In the genomic region with DNA sequence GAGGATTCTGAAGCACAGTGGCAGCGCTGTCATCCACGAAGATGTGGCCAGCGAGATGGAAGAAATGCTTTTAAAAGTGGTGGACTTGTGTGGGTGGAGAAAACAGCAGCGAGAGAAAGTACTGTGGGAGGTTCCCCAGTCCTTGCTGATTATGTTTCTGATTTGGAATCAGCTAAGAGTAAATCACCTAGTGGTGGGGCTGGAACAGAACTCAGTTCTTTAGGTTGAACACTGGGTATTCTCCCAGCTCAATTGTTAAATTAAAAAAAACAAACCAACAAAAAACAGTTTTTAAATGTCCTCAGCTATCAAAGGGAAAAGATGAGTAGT, we compare ENCODE assay signal across 8 cellular contexts. TPM values are rescaled to one million over a fixed set of nuclear protein-coding genes. Genes with fewer than 3 reads are reported as not detected.
DNase-seq lines count a peak whose midpoint lies in the region; ATAC-seq, FAIRE-seq and TF ChIP-seq lines count a peak whose summit lies in the region.

No MANE protein-coding gene starts in this region.

- no peak; the same call in 2 of the 3 replicates for TF ChIP-seq CTCF in A549 (IDR thresholded peaks at IDR 0.05)
- peak; percentile 28 for TF ChIP-seq CTCF in GM13977 (IDR thresholded peaks at IDR 0.05; ENCODE audit: extremely low read depth, insufficient read depth, missing control alignments)
- TF ChIP-seq CTCF in RWPE1 (conservative IDR thresholded peaks at IDR 0.05; ENCODE audit: low read depth): no peak
- TF ChIP-seq CTCF in endodermal cell (conservative IDR thresholded peaks at IDR 0.05): peak; percentile 67

- peak overlapping the region; percentile 80 for H3K4me3 Mint-ChIP-seq in endodermal cell
- peak overlapping the region; percentile 91 for H3K4me3 Mint-ChIP-seq in natural killer cell treated with Interleukin-12 subunit alpha and Interleukin-12 subunit beta and Interleukin-15 and Interleukin-18, amount 100 ng/mL, for 72 hours

- peaks cover 24% of the 10 kb centered on the region for H3K36me3 ChIP-seq in endodermal cell (ENCODE audit: control insufficient read depth, insufficient read depth, low read length)

- peak overlapping the region; percentile 56 for H3K9ac ChIP-seq in endodermal cell (ENCODE audit: extremely low read depth, low read length, poor library complexity, severe bottlenecking)

- peaks cover 13% of the 10 kb centered on the region for H3K36me3 Mint-ChIP-seq in endodermal cell (ENCODE audit: low read depth)
- H3K36me3 Mint-ChIP-seq in natural killer cell treated with Interleukin-12 subunit alpha and Interleukin-12 subunit beta and Interleukin-15 and Interleukin-18, amount 100 ng/mL, for 72 hours: peaks cover 10% of the 10 kb centered on the region

- CTCF ChIA-PET in A549 (lab: Yijun Ruan, JAX): no interaction called here
- CTCF ChIA-PET in RWPE1 (lab: Yijun Ruan, JAX): interaction anchor here (0.6 kb wide), 1 partner anchor 8 kb away, joined by 4 read pairs; no protein-coding TSS in a partner anchor

- DNase-seq in A549 (ENCODE audit: low read depth in 1 of 2, low spot score in 1 of 2) (peak; percentile 33 to 40), GM13977 (ENCODE audit: low spot score) (peak; percentile 63), RWPE1 (ENCODE audit: low spot score) (peak; percentile 41), endodermal cell (no peak), DMS153 treated with DMSO at 0.1 percent for 48 hours (lab: John Stamatoyannopoulos, UW; ENCODE audit: unreplicated experiment) (no peak), GOT3 (lab: John Stamatoyannopoulos, UW) (no peak)
- DNase-seq in natural killer cell treated with Interleukin-12 subunit alpha and Interleukin-12 subunit beta and Interleukin-15 and Interleukin-18, amount 100 ng/mL, for 72 hours (ENCODE audit: low spot score): no peak

- H3K4me3 ChIP-seq in A549 (peak overlapping the region; percentile 65), endodermal cell (ENCODE audit: low read length) (peak overlapping the region; percentile 89)

- H3K4me2 ChIP-seq in A549: peak overlapping the region; percentile 85

- H3K27me3 Mint-ChIP-seq in endodermal cell (ENCODE audit: insufficient read depth): peaks cover 47% of the 10 kb centered on the region
- H3K27me3 Mint-ChIP-seq in natural killer cell treated with Interleukin-12 subunit alpha and Interleukin-12 subunit beta and Interleukin-15 and Interleukin-18, amount 100 ng/mL, for 72 hours: peaks cover 22 to 32% of the 10 kb centered on the region in 2 donors

- H3K27me3 ChIP-seq in endodermal cell (ENCODE audit: control insufficient read depth, insufficient read depth, low read length, poor library complexity, severe bottlenecking): peaks cover 47% of the 10 kb centered on the region

- no peaks in the 10 kb centered on the region for H3K9me3 Mint-ChIP-seq in endodermal cell
- no peaks in the 10 kb centered on the region for H3K9me3 Mint-ChIP-seq in natural killer cell treated with Interleukin-12 subunit alpha and Interleukin-12 subunit beta and Interleukin-15 and Interleukin-18, amount 100 ng/mL, for 72 hours

- in situ Hi-C loops in GM13977 (cut with MboI; ENCODE audit: low pct_unique_long_range_greater_than_20kb, low sequenced_read_pairs, unreplicated experiment): no loop called here

- TF ChIP-seq EP300 in A549 (IDR thresholded peaks at IDR 0.05): no peak

- H3K27ac Mint-ChIP-seq in endodermal cell: no peak overlapping the region
- H3K27ac Mint-ChIP-seq in natural killer cell treated with Interleukin-12 subunit alpha and Interleukin-12 subunit beta and Interleukin-15 and Interleukin-18, amount 100 ng/mL, for 72 hours: peak overlapping the region; percentile 65 to 85

- POLR2A ChIA-PET in A549 (lab: Yijun Ruan, JAX): no interaction called here
- POLR2A ChIA-PET in RWPE1 (lab: Yijun Ruan, JAX; ENCODE audit: low non-redundant PET): interaction anchor here (0.9 kb wide), 1 partner anchor 361 kb away, joined by 4 read pairs; no protein-coding TSS in a partner anchor

- H3K9me3 ChIP-seq in A549: peaks cover 6% of the 10 kb centered on the region; the same call in 2 of the 3 replicates
- no peaks in the 10 kb centered on the region for H3K9me3 ChIP-seq in endodermal cell (ENCODE audit: control insufficient read depth, low read length)

- no peak for TF ChIP-seq RAD21 in A549 (conservative IDR thresholded peaks at IDR 0.05 in 1 of 2, IDR thresholded peaks at IDR 0.05 in 1 of 2)

- H3K4me1 ChIP-seq in A549 (0 out of 3 replicates have a peak, but pooled peaks cover 3% of the 10 kb centered on the region), endodermal cell (ENCODE audit: control insufficient read depth, insufficient read depth, low read length) (no peaks in the 10 kb centered on the region)

- no peak for TF ChIP-seq POLR2A in A549 (IDR thresholded peaks at IDR 0.05; ENCODE audit: low read length)

- peak; percentile 72 to 86 for ATAC-seq in A549
- ATAC-seq in HG02938 (IDR thresholded peaks at IDR 0.05; ENCODE audit: unreplicated experiment): peak; percentile 41
- peak in 1 of 2 donors; percentile 18 for ATAC-seq in natural killer cell treated with Interleukin-12 subunit alpha and Interleukin-12 subunit beta and Interleukin-15 and Interleukin-18, amount 100 ng/mL, for 72 hours

- H3K27ac ChIP-seq in A549: peak overlapping the region; percentile 85
- peak overlapping the region; percentile 78 for H3K27ac ChIP-seq in RWPE1
- H3K27ac ChIP-seq in endodermal cell (ENCODE audit: low read depth, low read length): no peak overlapping the region

- no peak for FAIRE-seq in A549 (lab: Jason Lieb, UNC)

- H3K4me1 Mint-ChIP-seq in endodermal cell: peaks cover 7% of the 10 kb centered on the region
- peaks cover 23 to 30% of the 10 kb centered on the region in 2 donors for H3K4me1 Mint-ChIP-seq in natural killer cell treated with Interleukin-12 subunit alpha and Interleukin-12 subunit beta and Interleukin-15 and Interleukin-18, amount 100 ng/mL, for 72 hours (ENCODE audit: low read depth in 2 of 2)

- 0% methylated on average over 4 of the region's 4 CpGs for WGBS in A549 (ENCODE audit: missing lambda C conversion rate)
- WGBS in endodermal cell (ENCODE audit: insufficient coverage in 1 of 2, insufficient read length in 1 of 2), 2 experiments: 1 to 7% methylated on average over 3 to 4 of the region's 4 CpGs

TF ChIP-seq in A549, 52 proteins besides CTCF, POLR2A, EP300 and RAD21:
- TF ChIP-seq NFE2L2 (conservative IDR thresholded peaks at IDR 0.05; ENCODE audit: low read length) (no peak), CEBPB (IDR thresholded peaks at IDR 0.05) (no peak), EHMT2 (IDR thresholded peaks at IDR 0.05; ENCODE audit: low read depth) (no peak)
- TF ChIP-seq, protein P1, sequence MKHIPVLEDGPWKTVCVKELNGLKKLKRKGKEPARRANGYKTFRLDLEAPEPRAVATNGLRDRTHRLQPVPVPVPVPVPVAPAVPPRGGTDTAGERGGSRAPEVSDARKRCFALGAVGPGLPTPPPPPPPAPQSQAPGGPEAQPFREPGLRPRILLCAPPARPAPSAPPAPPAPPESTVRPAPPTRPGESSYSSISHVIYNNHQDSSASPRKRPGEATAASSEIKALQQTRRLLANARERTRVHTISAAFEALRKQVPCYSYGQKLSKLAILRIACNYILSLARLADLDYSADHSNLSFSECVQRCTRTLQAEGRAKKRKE (CRISPR knock-in tag; IDR thresholded peaks at IDR 0.05; ENCODE audit: low read depth): no peak

RNA-seq across cellular contexts. Expression of a gene that starts 0.5 kb away (rescaled TPM):
- polyA plus RNA-seq in A549 (2011; rRNA removed) (12.3 and 14.5 TPM in 2 replicates), A549 (2017; fragmentation: RNase III; extraction: RNeasy Plus Mini Kit Qiagen cat#74134 plus additional on column Dnase treatment) (5.6 to 6.1 TPM (median 6.0 TPM) in 3 replicates)
- 1.1 and 2.4 TPM in 2 replicates for polyA plus RNA-seq in A549 (2012; cell fraction: cytosol; rRNA removed)
- polyA plus RNA-seq in A549 (2012; cell fraction: nucleus; rRNA removed): 1.4 and 2.2 TPM in 2 replicates
- polyA minus RNA-seq in A549 (2011; rRNA and poly(A)+ RNA removed): 6.0 and 6.9 TPM in 2 replicates
- total RNA-seq in endodermal cell: 10 to 100 TPM; 42.5 to 59.9 TPM
- polyA plus RNA-seq in endodermal cell (2013, experiment 1 of 2): 35.3 TPM
- 30.1 TPM for polyA plus RNA-seq in endodermal cell (2013, experiment 2 of 2)
- 10 to 100 TPM in 1 of 2 donors, 1 to 10 TPM in 1; 8.7 to 18.0 TPM for total RNA-seq in natural killer cell treated with Interleukin-12 subunit alpha and Interleukin-12 subunit beta and Interleukin-15 and Interleukin-18, amount 100 ng/mL, for 72 hours

Comparison
In these comparisons a context has a peak if more than half of its experiments do, and no peak if none do; other contexts are left out.
1. DNase-seq: peak in A549 (2 of 2), GM13977 (single experiment) and RWPE1 (single experiment); none in endodermal cell (single experiment), natural killer cell treated with Interleukin-12 subunit alpha and Interleukin-12 subunit beta and Interleukin-15 and Interleukin-18, amount 100 ng/mL, for 72 hours (single experiment), DMS153 treated with DMSO at 0.1 percent for 48 hours (single experiment) and GOT3 (single experiment).
2. CTCF ChIP-seq: peak in GM13977 (single experiment) and endodermal cell (single experiment); none in A549 (single experiment) and RWPE1 (single experiment).